Comparison of ENCODE assay signal across 1 cellular context in genomic region chr3:27360113-27361078, GRCh38.
TF ChIP-seq lines count a peak whose summit lies in the region.

No MANE protein-coding gene starts in this region.

TF ChIP-seq in HepG2, 621 proteins besides CTCF, POLR2A, EP300 and RAD21 (continued from another document and continues in another):
- TF ChIP-seq ZBTB4 (CRISPR knock-in tag; IDR thresholded peaks at IDR 0.05; ENCODE audit: borderline replicate concordance) = no peak
- TF ChIP-seq ZNF343 (CRISPR knock-in tag; IDR thresholded peaks at IDR 0.05) = no peak
- no peak for TF ChIP-seq NFATC3 (CRISPR knock-in tag; IDR thresholded peaks at IDR 0.05)
- no peak for TF ChIP-seq SIN3B (IDR thresholded peaks at IDR 0.05; ENCODE audit: low read length)
- no peak for TF ChIP-seq ZNF501 (CRISPR knock-in tag; IDR thresholded peaks at IDR 0.05)
- TF ChIP-seq ZNF510 (CRISPR knock-in tag; IDR thresholded peaks at IDR 0.05; ENCODE audit: low read depth) = no peak
- TF ChIP-seq SMARCE1 (IDR thresholded peaks at IDR 0.05; ENCODE audit: borderline replicate concordance) = no peak
- TF ChIP-seq KLF15 (CRISPR knock-in tag; IDR thresholded peaks at IDR 0.05; ENCODE audit: borderline replicate concordance) = no peak
- TF ChIP-seq YEATS2 (CRISPR knock-in tag; IDR thresholded peaks at IDR 0.05; ENCODE audit: borderline replicate concordance) = peak; percentile 78; the same call in 1 of the 2 replicates
- peak; percentile 99 for TF ChIP-seq LCORL (IDR thresholded peaks at IDR 0.05)
- TF ChIP-seq LCORL (CRISPR knock-in tag; IDR thresholded peaks at IDR 0.05) = peak; percentile 84; the same call in 1 of the 2 replicates
- peak; percentile 82 for TF ChIP-seq ZNF143 (CRISPR knock-in tag; IDR thresholded peaks at IDR 0.05)
- TF ChIP-seq THAP7 (CRISPR knock-in tag; IDR thresholded peaks at IDR 0.05) = no peak
- TF ChIP-seq, protein P1, sequence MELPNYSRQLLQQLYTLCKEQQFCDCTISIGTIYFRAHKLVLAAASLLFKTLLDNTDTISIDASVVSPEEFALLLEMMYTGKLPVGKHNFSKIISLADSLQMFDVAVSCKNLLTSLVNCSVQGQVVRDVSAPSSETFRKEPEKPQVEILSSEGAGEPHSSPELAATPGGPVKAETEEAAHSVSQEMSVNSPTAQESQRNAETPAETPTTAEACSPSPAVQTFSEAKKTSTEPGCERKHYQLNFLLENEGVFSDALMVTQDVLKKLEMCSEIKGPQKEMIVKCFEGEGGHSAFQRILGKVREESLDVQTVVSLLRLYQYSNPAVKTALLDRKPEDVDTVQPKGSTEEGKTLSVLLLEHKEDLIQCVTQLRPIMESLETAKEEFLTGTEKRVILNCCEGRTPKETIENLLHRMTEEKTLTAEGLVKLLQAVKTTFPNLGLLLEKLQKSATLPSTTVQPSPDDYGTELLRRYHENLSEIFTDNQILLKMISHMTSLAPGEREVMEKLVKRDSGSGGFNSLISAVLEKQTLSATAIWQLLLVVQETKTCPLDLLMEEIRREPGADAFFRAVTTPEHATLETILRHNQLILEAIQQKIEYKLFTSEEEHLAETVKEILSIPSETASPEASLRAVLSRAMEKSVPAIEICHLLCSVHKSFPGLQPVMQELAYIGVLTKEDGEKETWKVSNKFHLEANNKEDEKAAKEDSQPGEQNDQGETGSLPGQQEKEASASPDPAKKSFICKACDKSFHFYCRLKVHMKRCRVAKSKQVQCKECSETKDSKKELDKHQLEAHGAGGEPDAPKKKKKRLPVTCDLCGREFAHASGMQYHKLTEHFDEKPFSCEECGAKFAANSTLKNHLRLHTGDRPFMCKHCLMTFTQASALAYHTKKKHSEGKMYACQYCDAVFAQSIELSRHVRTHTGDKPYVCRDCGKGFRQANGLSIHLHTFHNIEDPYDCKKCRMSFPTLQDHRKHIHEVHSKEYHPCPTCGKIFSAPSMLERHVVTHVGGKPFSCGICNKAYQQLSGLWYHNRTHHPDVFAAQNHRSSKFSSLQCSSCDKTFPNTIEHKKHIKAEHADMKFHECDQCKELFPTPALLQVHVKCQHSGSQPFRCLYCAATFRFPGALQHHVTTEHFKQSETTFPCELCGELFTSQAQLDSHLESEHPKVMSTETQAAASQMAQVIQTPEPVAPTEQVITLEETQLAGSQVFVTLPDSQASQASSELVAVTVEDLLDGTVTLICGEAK (IDR thresholded peaks at IDR 0.05) = no peak
- TF ChIP-seq, protein P1 (CRISPR knock-in tag; IDR thresholded peaks at IDR 0.05) = peak; percentile 60; the same call in 1 of the 2 replicates
- no peak; the same call in 1 of the 2 replicates for TF ChIP-seq ZNF749 (CRISPR knock-in tag; IDR thresholded peaks at IDR 0.05; ENCODE audit: borderline replicate concordance)
- peak; percentile 66; the same call in 1 of the 2 replicates for TF ChIP-seq ZNF552 (CRISPR knock-in tag; IDR thresholded peaks at IDR 0.05; ENCODE audit: borderline replicate concordance)
- peak; percentile 99 for TF ChIP-seq TBL1XR1 (IDR thresholded peaks at IDR 0.05; ENCODE audit: borderline replicate concordance, low read length, partially characterized antibody)
- no peak for TF ChIP-seq NFKB2 (CRISPR knock-in tag; IDR thresholded peaks at IDR 0.05; ENCODE audit: borderline replicate concordance)
- no peak for TF ChIP-seq ZNF549 (CRISPR knock-in tag; IDR thresholded peaks at IDR 0.05)
- no peak for TF ChIP-seq TERF1 (CRISPR knock-in tag; IDR thresholded peaks at IDR 0.05)
- peak; percentile 50; the same call in 1 of the 2 replicates for TF ChIP-seq ZBTB7B (CRISPR knock-in tag; IDR thresholded peaks at IDR 0.05)
- no peak for TF ChIP-seq ZNF784 (CRISPR knock-in tag; IDR thresholded peaks at IDR 0.05; ENCODE audit: borderline replicate concordance)
- peak; percentile 85; the same call in 1 of the 2 replicates for TF ChIP-seq SIX1 (CRISPR knock-in tag; IDR thresholded peaks at IDR 0.05; ENCODE audit: borderline replicate concordance)
- TF ChIP-seq ZFP82 (CRISPR knock-in tag; IDR thresholded peaks at IDR 0.05; ENCODE audit: borderline replicate concordance) = no peak
- TF ChIP-seq NBN (conservative IDR thresholded peaks at IDR 0.05) = no peak
- peak; percentile 98 for TF ChIP-seq DPF2 (CRISPR knock-in tag; IDR thresholded peaks at IDR 0.05; ENCODE audit: borderline replicate concordance, low read depth)
- TF ChIP-seq ZNF556 (CRISPR knock-in tag; IDR thresholded peaks at IDR 0.05; ENCODE audit: borderline replicate concordance) = peak; percentile 85; the same call in 1 of the 2 replicates
- TF ChIP-seq ZKSCAN5 (CRISPR knock-in tag; IDR thresholded peaks at IDR 0.05) = no peak
- TF ChIP-seq, protein P2, sequence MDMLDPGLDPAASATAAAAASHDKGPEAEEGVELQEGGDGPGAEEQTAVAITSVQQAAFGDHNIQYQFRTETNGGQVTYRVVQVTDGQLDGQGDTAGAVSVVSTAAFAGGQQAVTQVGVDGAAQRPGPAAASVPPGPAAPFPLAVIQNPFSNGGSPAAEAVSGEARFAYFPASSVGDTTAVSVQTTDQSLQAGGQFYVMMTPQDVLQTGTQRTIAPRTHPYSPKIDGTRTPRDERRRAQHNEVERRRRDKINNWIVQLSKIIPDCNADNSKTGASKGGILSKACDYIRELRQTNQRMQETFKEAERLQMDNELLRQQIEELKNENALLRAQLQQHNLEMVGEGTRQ (IDR thresholded peaks at IDR 0.05; ENCODE audit: low read depth, low read length) = no peak
- TF ChIP-seq, protein P2 (CRISPR knock-in tag; IDR thresholded peaks at IDR 0.05; ENCODE audit: borderline replicate concordance) = 0 out of 2 replicates have a peak, but pooled peaks have one; percentile 21
- TF ChIP-seq SOX13 (IDR thresholded peaks at IDR 0.05) = peak; percentile 95
- peak in 1 of 2 experiments; percentile 98; a peak in 2 of 4 replicates for TF ChIP-seq SOX13 (CRISPR knock-in tag; conservative IDR thresholded peaks at IDR 0.05 in 1 of 2, IDR thresholded peaks at IDR 0.05 in 1 of 2)
- peak; percentile 81; the same call in 1 of the 2 replicates for TF ChIP-seq FOXC1 (CRISPR knock-in tag; IDR thresholded peaks at IDR 0.05; ENCODE audit: borderline replicate concordance)
- 0 out of 2 replicates have a peak, but pooled peaks have one; percentile 33 for TF ChIP-seq ZNF543 (CRISPR knock-in tag; IDR thresholded peaks at IDR 0.05)
- no peak for TF ChIP-seq PHF20 (CRISPR knock-in tag; IDR thresholded peaks at IDR 0.05)
- no peak for TF ChIP-seq ZNF672 (CRISPR knock-in tag; IDR thresholded peaks at IDR 0.05)
- TF ChIP-seq, protein P3, sequence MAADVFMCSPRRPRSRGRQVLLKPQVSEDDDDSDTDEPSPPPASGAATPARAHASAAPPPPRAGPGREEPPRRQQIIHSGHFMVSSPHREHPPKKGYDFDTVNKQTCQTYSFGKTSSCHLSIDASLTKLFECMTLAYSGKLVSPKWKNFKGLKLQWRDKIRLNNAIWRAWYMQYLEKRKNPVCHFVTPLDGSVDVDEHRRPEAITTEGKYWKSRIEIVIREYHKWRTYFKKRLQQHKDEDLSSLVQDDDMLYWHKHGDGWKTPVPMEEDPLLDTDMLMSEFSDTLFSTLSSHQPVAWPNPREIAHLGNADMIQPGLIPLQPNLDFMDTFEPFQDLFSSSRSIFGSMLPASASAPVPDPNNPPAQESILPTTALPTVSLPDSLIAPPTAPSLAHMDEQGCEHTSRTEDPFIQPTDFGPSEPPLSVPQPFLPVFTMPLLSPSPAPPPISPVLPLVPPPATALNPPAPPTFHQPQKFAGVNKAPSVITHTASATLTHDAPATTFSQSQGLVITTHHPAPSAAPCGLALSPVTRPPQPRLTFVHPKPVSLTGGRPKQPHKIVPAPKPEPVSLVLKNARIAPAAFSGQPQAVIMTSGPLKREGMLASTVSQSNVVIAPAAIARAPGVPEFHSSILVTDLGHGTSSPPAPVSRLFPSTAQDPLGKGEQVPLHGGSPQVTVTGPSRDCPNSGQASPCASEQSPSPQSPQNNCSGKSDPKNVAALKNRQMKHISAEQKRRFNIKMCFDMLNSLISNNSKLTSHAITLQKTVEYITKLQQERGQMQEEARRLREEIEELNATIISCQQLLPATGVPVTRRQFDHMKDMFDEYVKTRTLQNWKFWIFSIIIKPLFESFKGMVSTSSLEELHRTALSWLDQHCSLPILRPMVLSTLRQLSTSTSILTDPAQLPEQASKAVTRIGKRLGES (CRISPR knock-in tag; IDR thresholded peaks at IDR 0.05; ENCODE audit: borderline replicate concordance) = no peak
- no peak for TF ChIP-seq HNRNPL (IDR thresholded peaks at IDR 0.05; ENCODE audit: low read depth, low read length)
- TF ChIP-seq YY1 (IDR thresholded peaks at IDR 0.05; ENCODE audit: insufficient read depth, insufficient replicate concordance, low read depth, low read length) = peak; percentile 47
- TF ChIP-seq ZNF589 (CRISPR knock-in tag; conservative IDR thresholded peaks at IDR 0.05) = peak; percentile 81; the same call in 1 of the 2 replicates
- no peak for TF ChIP-seq FLYWCH1 (CRISPR knock-in tag; IDR thresholded peaks at IDR 0.05)
